Comparison of ENCODE assay signal across 23 cellular contexts in the genomic region with DNA sequence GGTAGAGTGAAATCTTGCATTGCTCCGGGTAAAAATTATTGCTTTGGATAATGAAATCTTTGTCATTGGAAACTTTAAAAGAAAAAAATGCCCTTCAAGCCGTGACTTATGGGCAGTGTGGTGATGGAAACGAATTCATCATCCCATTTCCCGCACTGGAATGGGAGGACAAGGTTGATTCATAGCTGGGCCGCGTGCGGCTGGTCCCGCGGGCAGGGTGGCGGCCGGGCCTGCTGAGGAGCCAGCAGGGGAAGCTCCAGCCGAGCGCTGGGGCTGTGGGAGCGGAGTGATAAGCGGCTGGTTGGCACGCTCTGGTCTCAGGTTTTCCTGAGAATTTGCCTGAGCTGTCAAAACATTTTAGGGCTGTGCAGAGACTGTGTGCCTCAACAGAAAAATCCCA.
DNase-seq lines count a peak whose midpoint lies in the region; ATAC-seq and TF ChIP-seq lines count a peak whose summit lies in the region.
"Had no signal": no experiment of that assay in that cellular context is flagged by ENCODE, and none has a peak within 500 bp of the region (broad histone marks: within the 10 kb centered on the region; RNA-seq: fewer than 3 reads in every experiment).

No MANE protein-coding gene starts in this region.

- H3K36me3 Mint-ChIP-seq in MCF 10A (ENCODE audit: insufficient read depth, unreplicated experiment) (no peaks in the 10 kb centered on the region), mesothelial cell of epicardium (no peaks in the 10 kb centered on the region)
- H3K36me3 Mint-ChIP-seq: CD8-positive, alpha-beta T cell had no signal

- H3K27me3 ChIP-seq in mammary epithelial cell (ENCODE audit: insufficient read depth, low read length) (peaks cover 2% of the 10 kb centered on the region), ectodermal cell (ENCODE audit: control insufficient read depth, insufficient read depth, low read length, poor library complexity, severe bottlenecking) (no peaks in the 10 kb centered on the region), subcutaneous abdominal adipose tissue (ENCODE audit: control insufficient read depth in 5 of 5, insufficient read depth in 4 of 5, low read length in 5 of 5) (no peaks in the 10 kb centered on the region)
- H3K27me3 ChIP-seq: upper lobe of left lung had no signal

- H3K9me3 ChIP-seq in mammary epithelial cell (replicated peaks; ENCODE audit: insufficient read depth, low read length) (no peaks in the 10 kb centered on the region), ectodermal cell (ENCODE audit: control insufficient read depth, low read length) (no peaks in the 10 kb centered on the region), subcutaneous abdominal adipose tissue (ENCODE audit: control insufficient read depth in 5 of 5, low read length in 5 of 5) (no peaks in the 10 kb centered on the region)
- H3K9me3 ChIP-seq: upper lobe of left lung had no signal

- no peaks in the 10 kb centered on the region for H4K20me1 ChIP-seq in mammary epithelial cell (ENCODE audit: insufficient read depth, low read length)

- peaks cover 11% of the 10 kb centered on the region for H3K4me1 ChIP-seq in mammary epithelial cell (ENCODE audit: insufficient read depth, low read length)
- H3K4me1 ChIP-seq in ectodermal cell (ENCODE audit: control insufficient read depth, insufficient read depth, low read length), result peaks cover 9% of the 10 kb centered on the region
- H3K4me1 ChIP-seq in subcutaneous abdominal adipose tissue (ENCODE audit: control insufficient read depth in 5 of 5, insufficient read depth in 5 of 5, low read length in 5 of 5), result peaks cover 8 to 34% (median 22%) of the 10 kb centered on the region in 5 donors

- POLR2A ChIA-PET in MCF 10A (lab: Yijun Ruan, JAX), result no interaction called here

- no peaks in the 10 kb centered on the region for H3K79me2 ChIP-seq in mammary epithelial cell (ENCODE audit: insufficient read depth, low read length)

- no peak overlapping the region for H3K4me3 ChIP-seq in mammary epithelial cell (replicated peaks in 1 of 3; ENCODE audit: insufficient read depth in 1 of 3, low read depth in 2 of 3, low read length in 3 of 3)
- H3K4me3 ChIP-seq in ectodermal cell (ENCODE audit: insufficient read depth, low read depth, low read length), result no peak overlapping the region
- H3K4me3 ChIP-seq in subcutaneous abdominal adipose tissue (ENCODE audit: low read depth in 1 of 5, low read length in 5 of 5), result peak overlapping the region in 1 of 5 donors; percentile 16
- H3K4me3 ChIP-seq: coronary artery, upper lobe of left lung had no signal

- H3K4me3 Mint-ChIP-seq in MCF 10A (ENCODE audit: unreplicated experiment), result no peak overlapping the region
- no peak overlapping the region for H3K4me3 Mint-ChIP-seq in mesothelial cell of epicardium
- H3K4me3 Mint-ChIP-seq: activated naive CD8-positive, alpha-beta T cell treated with anti-CD3 and anti-CD28 coated beads, Interleukin-2, amount 50 U/mL, for 24 hours; CD8-positive, alpha-beta T cell; stimulated activated naive CD8-positive, alpha-beta T cell treated with anti-CD3 and anti-CD28 coated beads, Interleukin-15, amount 100 ng/mL, for 72 hours had no signal

- dilution Hi-C loops in mammary epithelial cell (cut with HindIII; ENCODE audit: low sequenced_read_pairs), result no loop called here

- DNase-seq in MCF 10A (ENCODE audit: unreplicated experiment) (no peak), mammary epithelial cell (no peak), mesothelial cell of epicardium (ENCODE audit: low spot score in 2 of 2, unreplicated experiment in 2 of 2) (peak in 1 of 2 experiments; percentile 58), NCI-H69 (lab: John Stamatoyannopoulos, UW) (no peak)
- DNase-seq in NK-92 treated with Interleukin-12 subunit alpha and Interleukin-12 subunit beta, amount 100 ng/mL, for 24 hours (lab: John Stamatoyannopoulos, UW), result no peak
- DNase-seq: activated CD4-positive, alpha-beta T cell treated with anti-CD3 and anti-CD28 coated beads, Interleukin-2, amount 50 U/mL, for 4 hours; activated effector memory CD4-positive, alpha-beta T cell treated with Interleukin-2 at 50 U/mL for 16 hours; activated naive CD8-positive, alpha-beta T cell treated with anti-CD3 and anti-CD28 coated beads, Interleukin-2, amount 50 U/mL, for 24 hours; CD8-positive, alpha-beta T cell; DMS79; MM.1S; NCI-H1436 treated with DMSO at 0.1 percent for 48 hours; nucleus accumbens; stimulated activated CD4-positive, alpha-beta T cell treated with anti-CD3 and anti-CD28 coated beads, Interleukin-12 subunit alpha, Interleukin-12 subunit beta, amount 100 ng/mL, for 4 hours; stimulated activated CD4-positive, alpha-beta T cell treated with anti-CD3 and anti-CD28 coated beads, Interleukin-4, amount 100 ng/mL, for 4 hours; stimulated activated naive CD8-positive, alpha-beta T cell treated with anti-CD3 and anti-CD28 coated beads, Interleukin-15, amount 100 ng/mL, for 72 hours had no signal

- CTCF ChIA-PET in MCF 10A (lab: Yijun Ruan, JAX) (no interaction called here), mammary epithelial cell (lab: Charles Lee; ENCODE audit: low non-redundant PET) (no interaction called here)

- H3K4me2 ChIP-seq in mammary epithelial cell (ENCODE audit: insufficient read depth, low read depth, low read length), result no peak overlapping the region

- H3K27ac Mint-ChIP-seq in MCF 10A (ENCODE audit: low read depth, unreplicated experiment), result peak overlapping the region; percentile 65
- peak overlapping the region; percentile 91 for H3K27ac Mint-ChIP-seq in mesothelial cell of epicardium
- H3K27ac Mint-ChIP-seq: activated naive CD8-positive, alpha-beta T cell treated with anti-CD3 and anti-CD28 coated beads, Interleukin-2, amount 50 U/mL, for 24 hours; CD8-positive, alpha-beta T cell had no signal

- 92% methylated on average over 2 of the region's 16 CpGs for WGBS in mammary epithelial cell (ENCODE audit: low coverage, missing lambda C conversion rate)
- 86 to 88% methylated on average over 16 of the region's 16 CpGs for WGBS in ectodermal cell, 2 experiments

- H3K9ac ChIP-seq in mammary epithelial cell (ENCODE audit: insufficient read depth, low read length) (no peak overlapping the region), subcutaneous abdominal adipose tissue (ENCODE audit: low read length in 5 of 5) (peak overlapping the region in 3 of 5 donors; percentile 56 to 78 (median 64))

- ATAC-seq in GM21515 (IDR thresholded peaks at IDR 0.05; ENCODE audit: unreplicated experiment), result no peak
- ATAC-seq: activated naive CD8-positive, alpha-beta T cell treated with anti-CD3 and anti-CD28 coated beads, Interleukin-2, amount 50 U/mL, for 24 hours; CD8-positive, alpha-beta T cell; SK-N-SH treated with all-trans-retinoic acid at 6 μM for 48 hours; stimulated activated naive CD8-positive, alpha-beta T cell treated with anti-CD3 and anti-CD28 coated beads, Interleukin-15, amount 100 ng/mL, for 72 hours had no signal

- H3K36me3 ChIP-seq in mammary epithelial cell (ENCODE audit: insufficient read depth, low read length) (no peaks in the 10 kb centered on the region), ectodermal cell (ENCODE audit: control insufficient read depth, insufficient read depth, low read length) (no peaks in the 10 kb centered on the region), subcutaneous abdominal adipose tissue (ENCODE audit: control insufficient read depth in 5 of 5, insufficient read depth in 5 of 5, low read length in 5 of 5) (no peaks in the 10 kb centered on the region)
- H3K36me3 ChIP-seq: upper lobe of left lung had no signal

- H3K27ac ChIP-seq in mammary epithelial cell (ENCODE audit: insufficient read depth, low read depth, low read length), result no peak overlapping the region
- peak overlapping the region; percentile 27 for H3K27ac ChIP-seq in ectodermal cell (ENCODE audit: insufficient read depth, low read depth, low read length, poor library complexity, severe bottlenecking)
- peak overlapping the region; percentile 98 for H3K27ac ChIP-seq in subcutaneous abdominal adipose tissue (ENCODE audit: low read depth, low read length)
- H3K27ac ChIP-seq: 22Rv1, coronary artery had no signal

- BruUV-seq in MCF 10A (replicated peaks; lab: Mats Ljungman, UMichigan) (no TSS peak), mammary epithelial cell (replicated peaks; lab: Mats Ljungman, UMichigan) (no TSS peak)

- H3K27me3 Mint-ChIP-seq in MCF 10A (ENCODE audit: insufficient read depth, unreplicated experiment), result no peaks in the 10 kb centered on the region
- H3K27me3 Mint-ChIP-seq in mesothelial cell of epicardium (ENCODE audit: low read depth), result peaks cover 3% of the 10 kb centered on the region
- H3K27me3 Mint-ChIP-seq: stimulated activated naive CD8-positive, alpha-beta T cell treated with anti-CD3 and anti-CD28 coated beads, Interleukin-15, amount 100 ng/mL, for 72 hours had no signal

- in situ Hi-C loops in mammary epithelial cell (cut with MboI; ENCODE audit: low sequenced_read_pairs in 2 of 2), result no loop called here

- TF ChIP-seq CTCF in MCF 10A (IDR thresholded peaks at IDR 0.05; ENCODE audit: unreplicated experiment) (no peak), mammary epithelial cell (conservative IDR thresholded peaks at IDR 0.05 in 1 of 2, IDR thresholded peaks at IDR 0.05 in 1 of 2; ENCODE audit: extremely low read depth in 1 of 2, insufficient read depth in 1 of 2, low read depth in 1 of 2, low read length in 2 of 2) (no peak), mesothelial cell of epicardium (IDR thresholded peaks at IDR 0.05; ENCODE audit: unreplicated experiment) (no peak)

- no peaks in the 10 kb centered on the region for H3K9me3 Mint-ChIP-seq in MCF 10A (ENCODE audit: unreplicated experiment)
- H3K9me3 Mint-ChIP-seq in mesothelial cell of epicardium, result no peaks in the 10 kb centered on the region
- H3K9me3 Mint-ChIP-seq: activated naive CD8-positive, alpha-beta T cell treated with anti-CD3 and anti-CD28 coated beads, Interleukin-2, amount 50 U/mL, for 24 hours; CD8-positive, alpha-beta T cell; stimulated activated naive CD8-positive, alpha-beta T cell treated with anti-CD3 and anti-CD28 coated beads, Interleukin-15, amount 100 ng/mL, for 72 hours had no signal

- intact Hi-C loops in MCF 10A (cut with micrococcal nuclease), result no loop called here
- intact Hi-C loops in mammary epithelial cell (cut with micrococcal nuclease), result no loop called here

- H2AFZ ChIP-seq in mammary epithelial cell (ENCODE audit: low read depth, low read length), result no peak overlapping the region

- peaks cover 19% of the 10 kb centered on the region for H3K4me1 Mint-ChIP-seq in MCF 10A (ENCODE audit: insufficient read depth, unreplicated experiment)
- peaks cover 45% of the 10 kb centered on the region for H3K4me1 Mint-ChIP-seq in mesothelial cell of epicardium
